Comparison of ENCODE assay signal across 5 cellular contexts in genomic region chr11:57361420-57361819, GRCh38. TPM values are rescaled to one million over a fixed set of nuclear protein-coding genes. Genes with fewer than 3 reads are reported as not detected.
"Had no signal": no experiment of that assay in that cellular context is flagged by ENCODE, and none has a peak within 500 bp of the region (broad histone marks: within the 10 kb centered on the region; RNA-seq: fewer than 3 reads in every experiment).

No MANE protein-coding gene starts in this region.

RNA-seq across cellular contexts. Expression of gene PRG3, which starts 19.5 kb away (rescaled TPM):
- total RNA-seq: HepG2, HT-29, HT1080, IMR-90 had no signal
- polyA plus RNA-seq: HepG2, IgD-negative memory B cell, IMR-90 had no signal

RNA-seq across cellular contexts. Expression of gene P2RX3, which starts 23.3 kb away (rescaled TPM):
- total RNA-seq: HepG2, HT-29, HT1080, IMR-90 had no signal
- polyA plus RNA-seq: IgD-negative memory B cell, IMR-90 had no signal

RNA-seq across cellular contexts. Expression of gene PRG2, which starts 29.0 kb away (rescaled TPM):
- total RNA-seq: HepG2, HT-29, HT1080, IMR-90 had no signal
- polyA plus RNA-seq: HepG2, IgD-negative memory B cell, IMR-90 had no signal
